Comparison of ENCODE assay signal across 19 cellular contexts in genomic region chr6:135161996-135162395, GRCh38. TPM values are rescaled to one million over a fixed set of nuclear protein-coding genes. Genes with fewer than 3 reads are reported as not detected.
DNase-seq lines count a peak whose midpoint lies in the region; ATAC-seq and TF ChIP-seq lines count a peak whose summit lies in the region.
"Had no signal": no experiment of that assay in that cellular context is flagged by ENCODE, and none has a peak within 500 bp of the region (broad histone marks: within the 10 kb centered on the region; RNA-seq: fewer than 3 reads in every experiment).

No MANE protein-coding gene starts in this region.

- H3K36me3 ChIP-seq in esophagus squamous epithelium: no peaks in the 10 kb centered on the region
- no peaks in the 10 kb centered on the region for H3K36me3 ChIP-seq in vagina
- H3K36me3 ChIP-seq: neutrophil, tibial artery, WERI-Rb-1 had no signal

- H3K27ac Mint-ChIP-seq in activated T-cell treated with anti-CD3 and anti-CD28 coated beads, Interleukin-2, amount 50 U/mL, for 72 hours: peak overlapping the region; percentile 90
- peak overlapping the region; percentile 90 for H3K27ac Mint-ChIP-seq in activated CD4-positive, alpha-beta memory T cell treated with anti-CD3 and anti-CD28 coated beads, Interleukin-2, amount 10 ng/mL, durations not matched to agents 7 days and 5 days
- peak overlapping the region; percentile 82 for H3K27ac Mint-ChIP-seq in stimulated activated naive CD8-positive, alpha-beta T cell treated with anti-CD3 and anti-CD28 coated beads, Interleukin-15, Interleukin-2, amounts not matched to agents 100 ng/mL and 50 ng/mL, for 24 hours
- H3K27ac Mint-ChIP-seq: activated naive CD4-positive, alpha-beta T cell treated with anti-CD3 and anti-CD28 coated beads, Interleukin-2, amount 10 ng/mL, durations not matched to agents 7 days and 5 days; brain; endodermal cell; GM23338; immature natural killer cell had no signal

- peak; percentile 26 to 42 for DNase-seq in activated T-cell treated with anti-CD3 and anti-CD28 coated beads, Interleukin-2, amount 50 U/mL, for 72 hours
- DNase-seq in activated T-cell treated with anti-CD3 and anti-CD28 coated beads, Interleukin-2, amount 50 U/mL, for 48 hours: no peak
- peak; percentile 24 for DNase-seq in GM20000 (ENCODE audit: low spot score)
- no peak for DNase-seq in activated CD4-positive, alpha-beta memory T cell treated with anti-CD3 and anti-CD28 coated beads, Interleukin-2, amount 10 ng/mL, durations not matched to agents 7 days and 5 days
- no peak for DNase-seq in esophagus squamous epithelium (lab: John Stamatoyannopoulos, UW)
- no peak for DNase-seq in vagina (ENCODE audit: extremely low spot score in 2 of 2)
- DNase-seq in SK-N-DZ (ENCODE audit: low spot score): no peak
- DNase-seq: NCI-H1048, tibial artery had no signal

- H3K9me3 Mint-ChIP-seq in activated T-cell treated with anti-CD3 and anti-CD28 coated beads, Interleukin-2, amount 50 U/mL, for 72 hours: no peaks in the 10 kb centered on the region
- no peaks in the 10 kb centered on the region for H3K9me3 Mint-ChIP-seq in activated CD4-positive, alpha-beta memory T cell treated with anti-CD3 and anti-CD28 coated beads, Interleukin-2, amount 10 ng/mL, durations not matched to agents 7 days and 5 days
- H3K9me3 Mint-ChIP-seq in stimulated activated naive CD8-positive, alpha-beta T cell treated with anti-CD3 and anti-CD28 coated beads, Interleukin-15, Interleukin-2, amounts not matched to agents 100 ng/mL and 50 ng/mL, for 24 hours: no peaks in the 10 kb centered on the region
- H3K9me3 Mint-ChIP-seq: activated naive CD4-positive, alpha-beta T cell treated with anti-CD3 and anti-CD28 coated beads, Interleukin-2, amount 10 ng/mL, durations not matched to agents 7 days and 5 days; brain; CD4-positive, CD25-positive, alpha-beta regulatory T cell; endodermal cell; GM23338; immature natural killer cell had no signal

- POLR2A ChIA-PET in activated CD4-positive, alpha-beta memory T cell treated with anti-CD3 and anti-CD28 coated beads, Interleukin-2, amount 10 ng/mL, durations not matched to agents 7 days and 5 days (lab: Charles Lee): interaction anchor here (1.1 to 3.9 kb wide), 3 partner anchors 17 to 107 kb away, joined by 5 to 31 read pairs (median 8); partner anchors contain the start of genes HBS1L and MYB

- H3K4me3 ChIP-seq in esophagus squamous epithelium: no peak overlapping the region
- no peak overlapping the region for H3K4me3 ChIP-seq in vagina
- H3K4me3 ChIP-seq: GM23338, tibial artery had no signal

- H3K4me1 ChIP-seq in esophagus squamous epithelium: no peaks in the 10 kb centered on the region
- H3K4me1 ChIP-seq in vagina: no peaks in the 10 kb centered on the region
- H3K4me1 ChIP-seq: tibial artery had no signal

- TF ChIP-seq POLR2A in esophagus squamous epithelium (IDR thresholded peaks at IDR 0.05) (no peak), vagina (IDR thresholded peaks at IDR 0.05) (no peak)

- peaks cover 0 to 2% of the 10 kb centered on the region in 2 donors for H3K36me3 Mint-ChIP-seq in activated T-cell treated with anti-CD3 and anti-CD28 coated beads, Interleukin-2, amount 50 U/mL, for 72 hours (ENCODE audit: insufficient read depth in 2 of 2)
- peaks cover 2% of the 10 kb centered on the region for H3K36me3 Mint-ChIP-seq in activated CD4-positive, alpha-beta memory T cell treated with anti-CD3 and anti-CD28 coated beads, Interleukin-2, amount 10 ng/mL, durations not matched to agents 7 days and 5 days (ENCODE audit: low read depth)
- no peaks in the 10 kb centered on the region for H3K36me3 Mint-ChIP-seq in stimulated activated naive CD8-positive, alpha-beta T cell treated with anti-CD3 and anti-CD28 coated beads, Interleukin-15, Interleukin-2, amounts not matched to agents 100 ng/mL and 50 ng/mL, for 24 hours (ENCODE audit: low read depth)
- H3K36me3 Mint-ChIP-seq: activated naive CD4-positive, alpha-beta T cell treated with anti-CD3 and anti-CD28 coated beads, Interleukin-2, amount 10 ng/mL, durations not matched to agents 7 days and 5 days; brain; CD4-positive, CD25-positive, alpha-beta regulatory T cell; immature natural killer cell had no signal

- peaks cover 85% of the 10 kb centered on the region for H3K4me1 Mint-ChIP-seq in activated T-cell treated with anti-CD3 and anti-CD28 coated beads, Interleukin-2, amount 50 U/mL, for 72 hours (ENCODE audit: low read depth)
- peaks cover 58% of the 10 kb centered on the region for H3K4me1 Mint-ChIP-seq in activated CD4-positive, alpha-beta memory T cell treated with anti-CD3 and anti-CD28 coated beads, Interleukin-2, amount 10 ng/mL, durations not matched to agents 7 days and 5 days
- peaks cover 65% of the 10 kb centered on the region for H3K4me1 Mint-ChIP-seq in stimulated activated naive CD8-positive, alpha-beta T cell treated with anti-CD3 and anti-CD28 coated beads, Interleukin-15, Interleukin-2, amounts not matched to agents 100 ng/mL and 50 ng/mL, for 24 hours (ENCODE audit: low read depth)
- H3K4me1 Mint-ChIP-seq: brain, endodermal cell had no signal

- ATAC-seq in activated T-cell treated with anti-CD3 and anti-CD28 coated beads, Interleukin-2, amount 50 U/mL, for 72 hours (replicated peaks in 1 of 2): peak; percentile 51 to 52
- ATAC-seq: left ventricle myocardium superior had no signal

- peaks cover 0 to 5% (median 0%) of the 10 kb centered on the region in 4 donors for H3K27me3 ChIP-seq in esophagus squamous epithelium
- H3K27me3 ChIP-seq in vagina: no peaks in the 10 kb centered on the region
- H3K27me3 ChIP-seq: neutrophil, tibial artery had no signal

- peak overlapping the region; percentile 38 to 66 for H3K4me3 Mint-ChIP-seq in activated T-cell treated with anti-CD3 and anti-CD28 coated beads, Interleukin-2, amount 50 U/mL, for 72 hours
- H3K4me3 Mint-ChIP-seq in activated CD4-positive, alpha-beta memory T cell treated with anti-CD3 and anti-CD28 coated beads, Interleukin-2, amount 10 ng/mL, durations not matched to agents 7 days and 5 days: peak overlapping the region; percentile 19
- peak overlapping the region; percentile 35 for H3K4me3 Mint-ChIP-seq in stimulated activated naive CD8-positive, alpha-beta T cell treated with anti-CD3 and anti-CD28 coated beads, Interleukin-15, Interleukin-2, amounts not matched to agents 100 ng/mL and 50 ng/mL, for 24 hours
- H3K4me3 Mint-ChIP-seq: activated naive CD4-positive, alpha-beta T cell treated with anti-CD3 and anti-CD28 coated beads, Interleukin-2, amount 10 ng/mL, durations not matched to agents 7 days and 5 days; brain; endodermal cell; GM23338; immature natural killer cell had no signal

- H3K9me3 ChIP-seq in esophagus squamous epithelium (no peaks in the 10 kb centered on the region), vagina (no peaks in the 10 kb centered on the region)
- H3K9me3 ChIP-seq: neutrophil, tibial artery had no signal

- WGBS in esophagus squamous epithelium, 2 donors: 71 to 76% methylated on average over 1 of the region's 1 CpG

- H3K27ac ChIP-seq in esophagus squamous epithelium: no peak overlapping the region
- H3K27ac ChIP-seq in vagina: no peak overlapping the region
- H3K27ac ChIP-seq: neutrophil, tibial artery, WERI-Rb-1 had no signal

- TF ChIP-seq CTCF in GM20000 (IDR thresholded peaks at IDR 0.05; ENCODE audit: extremely low read depth, missing control alignments) (no peak), esophagus squamous epithelium (IDR thresholded peaks at IDR 0.05) (no peak), vagina (IDR thresholded peaks at IDR 0.05) (no peak)

- CTCF ChIA-PET in activated CD4-positive, alpha-beta memory T cell treated with anti-CD3 and anti-CD28 coated beads, Interleukin-2, amount 10 ng/mL, durations not matched to agents 7 days and 5 days (lab: Charles Lee): interaction anchor here (0.8 to 3.4 kb wide), 15 partner anchors 8 to 173 kb away, joined by 3 to 18 read pairs (median 6); partner anchors contain the start of genes HBS1L and MYB

- intact Hi-C loops in esophagus squamous epithelium (cut with DNase I): no loop called here
- intact Hi-C loops in vagina (cut with DNase I): no loop called here

- no peaks in the 10 kb centered on the region for H3K27me3 Mint-ChIP-seq in activated T-cell treated with anti-CD3 and anti-CD28 coated beads, Interleukin-2, amount 50 U/mL, for 72 hours (ENCODE audit: low read depth)
- no peaks in the 10 kb centered on the region for H3K27me3 Mint-ChIP-seq in activated CD4-positive, alpha-beta memory T cell treated with anti-CD3 and anti-CD28 coated beads, Interleukin-2, amount 10 ng/mL, durations not matched to agents 7 days and 5 days
- H3K27me3 Mint-ChIP-seq in stimulated activated naive CD8-positive, alpha-beta T cell treated with anti-CD3 and anti-CD28 coated beads, Interleukin-15, Interleukin-2, amounts not matched to agents 100 ng/mL and 50 ng/mL, for 24 hours: no peaks in the 10 kb centered on the region
- H3K27me3 Mint-ChIP-seq: CD4-positive, CD25-positive, alpha-beta regulatory T cell had no signal

RNA-seq across cellular contexts. Expression of gene MYB, which starts 19.1 kb away (rescaled TPM):
- 10 to 100 TPM; 89.6 to 91.4 TPM for total RNA-seq in activated T-cell treated with anti-CD3 and anti-CD28 coated beads, Interleukin-2, amount 50 U/mL, for 72 hours
- 10 to 100 TPM; 27.7 to 30.3 TPM for total RNA-seq in activated CD4-positive, alpha-beta memory T cell treated with anti-CD3 and anti-CD28 coated beads, Interleukin-2, amount 10 ng/mL, durations not matched to agents 7 days and 5 days
- 1 to 10 TPM; 2.6 to 6.9 (median 3.1) TPM for total RNA-seq in esophagus squamous epithelium
- total RNA-seq in vagina: 2.5 TPM
- polyA plus RNA-seq in SK-N-DZ (2014; cell fraction: cytosol; rRNA removed): 6.8 and 7.2 TPM in 2 replicates
- polyA plus RNA-seq in SK-N-DZ (2014; cell fraction: nucleus; rRNA removed): 6.3 and 7.1 TPM in 2 replicates

Comparison
In these comparisons a context has a peak if more than half of its experiments do, and no peak if none do; other contexts are left out.
1. DNase-seq: peak in activated T-cell treated with anti-CD3 and anti-CD28 coated beads, Interleukin-2, amount 50 U/mL, for 72 hours (2 of 2) and GM20000 (single experiment); none in activated T-cell treated with anti-CD3 and anti-CD28 coated beads, Interleukin-2, amount 50 U/mL, for 48 hours (0 of 2), activated CD4-positive, alpha-beta memory T cell treated with anti-CD3 and anti-CD28 coated beads, Interleukin-2, amount 10 ng/mL, durations not matched to agents 7 days and 5 days (single experiment), esophagus squamous epithelium (single experiment), vagina (0 of 2) and SK-N-DZ (single experiment).
2. Peak in every context shown above with its lines, with median percentiles within 50 percentile points of each other: H3K27ac Mint-ChIP-seq and H3K4me3 Mint-ChIP-seq.